ENCODE assay signal across 10 cellular contexts in genomic region chr3:13046569-13047279, GRCh38. TPM values are rescaled to one million over a fixed set of nuclear protein-coding genes. Genes with fewer than 3 reads are reported as not detected.
DNase-seq lines count a peak whose midpoint lies in the region; ATAC-seq and TF ChIP-seq lines count a peak whose summit lies in the region.
"Had no signal": no experiment of that assay in that cellular context is flagged by ENCODE, and none has a peak within 500 bp of the region (broad histone marks: within the 10 kb centered on the region; RNA-seq: fewer than 3 reads in every experiment).

No MANE protein-coding gene starts in this region.

- no peak overlapping the region for H2AFZ ChIP-seq in Loucy (ENCODE audit: low read length)

- no peaks in the 10 kb centered on the region for H3F3A ChIP-seq in Loucy (ENCODE audit: low read depth)

- H3K36me3 ChIP-seq in Loucy (ENCODE audit: insufficient read depth, low read length) (no peaks in the 10 kb centered on the region), neutrophil (no peaks in the 10 kb centered on the region), H7 (replicated peaks; ENCODE audit: control insufficient read depth, insufficient read depth, low read length) (no peaks in the 10 kb centered on the region), upper lobe of left lung (no peaks in the 10 kb centered on the region)
- H3K36me3 ChIP-seq: Peyer's patch had no signal

- peak overlapping the region; percentile 11 for H3K4me2 ChIP-seq in Loucy (ENCODE audit: low read depth, low read length, poor library complexity, severe bottlenecking)

- peaks cover 30% of the 10 kb centered on the region; the same call in 1 of the 2 replicates for H3K79me2 ChIP-seq in Loucy (ENCODE audit: insufficient read depth, low read length)

- DNase-seq in NCI-H2171 treated with DMSO at 0.1 percent for 48 hours (lab: John Stamatoyannopoulos, UW) (peak; percentile 60), NCI-H2171 (lab: John Stamatoyannopoulos, UW) (no peak), inferior parietal cortex (ENCODE audit: extremely low spot score) (no peak), H7 (no peak), upper lobe of left lung (no peak)
- DNase-seq: psoas muscle had no signal

- peak; percentile 24 for ATAC-seq in HG02642 (IDR thresholded peaks at IDR 0.05; ENCODE audit: poor library complexity, unreplicated experiment)
- no peak for ATAC-seq in upper lobe of left lung (ENCODE audit: low FRiP score in 2 of 2)

- H3K9ac ChIP-seq in Loucy (ENCODE audit: low read depth, low read length, poor library complexity, severe bottlenecking), result peak overlapping the region; percentile 46

- peaks cover 51% of the 10 kb centered on the region for H3K4me1 ChIP-seq in Loucy (ENCODE audit: insufficient read depth, low read length, poor library complexity, severe bottlenecking)
- H3K4me1 ChIP-seq in neutrophil (ENCODE audit: control insufficient read depth in 1 of 2, insufficient read depth in 1 of 2, low read depth in 1 of 2, low read length in 1 of 2), result peaks cover 20 to 26% of the 10 kb centered on the region in 2 experiments
- H3K4me1 ChIP-seq in upper lobe of left lung, result peaks cover 5 to 9% (median 8%) of the 10 kb centered on the region in 4 donors
- H3K4me1 ChIP-seq: psoas muscle had no signal

- no peak for TF ChIP-seq EP300 in upper lobe of left lung (IDR thresholded peaks at IDR 0.05)

- no peak overlapping the region for H3K4me3 ChIP-seq in Loucy (ENCODE audit: low read length, poor library complexity, severe bottlenecking)
- peak overlapping the region in 1 of 2 experiments; percentile 20 for H3K4me3 ChIP-seq in neutrophil (ENCODE audit: low read depth in 1 of 2, low read length in 1 of 2)
- H3K4me3 ChIP-seq in H7 (ENCODE audit: insufficient read depth, low read depth, low read length), result no peak overlapping the region
- no peak overlapping the region for H3K4me3 ChIP-seq in upper lobe of left lung
- H3K4me3 ChIP-seq: Peyer's patch, psoas muscle had no signal

- TF ChIP-seq POLR2A in upper lobe of left lung (IDR thresholded peaks at IDR 0.05), result no peak

- no peaks in the 10 kb centered on the region for H4K20me1 ChIP-seq in Loucy (ENCODE audit: insufficient read depth, low read length, poor library complexity, severe bottlenecking)

- H3K27ac ChIP-seq in neutrophil (peak overlapping the region; percentile 79), upper lobe of left lung (no peak overlapping the region)
- H3K27ac ChIP-seq: psoas muscle had no signal

- 87 to 88% methylated on average over 12 to 15 of the region's 15 CpGs for WGBS in upper lobe of left lung, 2 donors

- H3K9me3 ChIP-seq in Loucy (ENCODE audit: insufficient read depth, low read depth, low read length), result no peaks in the 10 kb centered on the region
- no peaks in the 10 kb centered on the region for H3K9me3 ChIP-seq in neutrophil
- no peaks in the 10 kb centered on the region for H3K9me3 ChIP-seq in upper lobe of left lung
- H3K9me3 ChIP-seq: Peyer's patch, psoas muscle had no signal

- TF ChIP-seq CTCF in Loucy (conservative IDR thresholded peaks at IDR 0.05; ENCODE audit: low read length), result no peak
- TF ChIP-seq CTCF in neutrophil (IDR thresholded peaks at IDR 0.05), result no peak
- TF ChIP-seq CTCF in upper lobe of left lung (IDR thresholded peaks at IDR 0.05), result no peak

- H3K9me2 ChIP-seq in Loucy (replicated peaks; ENCODE audit: low read depth, low read length), result no peaks in the 10 kb centered on the region

- H3K27me3 ChIP-seq in Loucy (ENCODE audit: insufficient read depth, low read length, poor library complexity, severe bottlenecking), result no peaks in the 10 kb centered on the region
- H3K27me3 ChIP-seq in neutrophil, result no peaks in the 10 kb centered on the region
- H3K27me3 ChIP-seq in H7 (ENCODE audit: control insufficient read depth, insufficient read depth, low read length), result no peaks in the 10 kb centered on the region
- H3K27me3 ChIP-seq in upper lobe of left lung, result no peaks in the 10 kb centered on the region
- H3K27me3 ChIP-seq: Peyer's patch had no signal

RNA-seq across cellular contexts. Expression of gene IQSEC1, which starts 26.5 kb away (rescaled TPM):
- total RNA-seq in H7 (2014; rRNA removed; shearing (Covaris generic)), result 13.5 and 22.5 TPM in 2 replicates
- total RNA-seq in upper lobe of left lung, result 100 to 1,000 TPM in 1 of 6 donors, 10 to 100 TPM in 5; 51.1 to 105 (median 81.0) TPM
